Comparison of ENCODE assay signal across 18 cellular contexts in the genomic region with DNA sequence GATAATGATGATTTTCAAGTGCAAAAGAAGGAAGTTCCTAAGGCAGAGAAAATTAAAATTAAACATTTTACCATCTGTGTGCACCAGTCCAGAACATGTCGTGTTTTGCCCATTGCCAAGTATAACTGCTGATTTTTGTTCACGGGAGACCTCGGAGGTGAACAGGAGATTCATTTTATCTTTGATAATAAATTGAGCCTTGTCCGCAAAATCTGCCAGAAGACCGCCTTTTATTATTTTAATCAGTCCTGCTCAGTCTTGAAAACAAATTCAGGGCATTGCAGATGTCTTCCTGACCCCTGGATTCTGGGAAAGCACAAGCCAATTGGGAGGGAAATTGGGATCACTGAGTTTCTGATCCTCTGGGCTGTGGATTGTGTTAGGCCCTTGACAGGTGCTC.
"Had no signal": no experiment of that assay in that cellular context is flagged by ENCODE, and none has a peak within 500 bp of the region (broad histone marks: within the 10 kb centered on the region; RNA-seq: fewer than 3 reads in every experiment).

No MANE protein-coding gene starts in this region.

- H3K4me1 ChIP-seq: testis had no signal

- H3K9ac ChIP-seq: parathyroid adenoma had no signal

- H3K4me3 Mint-ChIP-seq: neural crest cell had no signal

- H3K27ac ChIP-seq: parathyroid adenoma, testis had no signal

- H3K27ac Mint-ChIP-seq: activated B cell treated with CpG ODN at 0.5 μM for 24 hours; activated naive CD4-positive, alpha-beta T cell treated with anti-CD3 and anti-CD28 coated beads for 36 hours; activated T-cell treated with anti-CD3 and anti-CD28 coated beads, Interleukin-2, amount 50 U/mL, for 72 hours had no signal

- H3K9me3 Mint-ChIP-seq: activated B cell treated with CpG ODN at 0.5 μM for 24 hours; activated naive CD4-positive, alpha-beta T cell treated with anti-CD3 and anti-CD28 coated beads for 36 hours; activated T-cell treated with anti-CD3 and anti-CD28 coated beads, Interleukin-2, amount 50 U/mL, for 72 hours; central memory CD8-positive, alpha-beta T cell; neural crest cell had no signal

- H3K4me3 ChIP-seq: testis had no signal

- H3K27me3 ChIP-seq: testis had no signal

- H3K9me3 ChIP-seq: testis had no signal

- ATAC-seq: activated T-cell treated with anti-CD3 and anti-CD28 coated beads, Interleukin-2, amount 50 U/mL, for 72 hours; stimulated activated naive CD8-positive, alpha-beta T cell treated with anti-CD3 and anti-CD28 coated beads, Interleukin-15, Interleukin-2, amounts not matched to agents 100 U/mL and 50 U/mL, for 24 hours had no signal

- DNase-seq: activated B cell treated with CpG ODN at 0.5 μM for 24 hours; activated CD4-positive, alpha-beta T cell treated with anti-CD3 and anti-CD28 coated beads, Interleukin-2, amount 50 U/mL, for 1 hour; activated effector memory CD4-positive, alpha-beta T cell treated with anti-CD3 and anti-CD28 coated beads, Interleukin-2, amount 50 U/mL, for 16 hours; activated naive CD4-positive, alpha-beta T cell treated with anti-CD3 and anti-CD28 coated beads for 36 hours; activated T-cell treated with anti-CD3 and anti-CD28 coated beads for 4 hours; activated T-cell treated with anti-CD3 and anti-CD28 coated beads, Interleukin-2, amount 50 U/mL, for 72 hours; effector memory CD4-positive, alpha-beta T cell; left cardiac atrium; mammary epithelial cell; occipital lobe; stimulated activated CD4-positive, alpha-beta T cell treated with anti-CD3 and anti-CD28 coated beads, Interleukin-12 subunit alpha, Interleukin-12 subunit beta, amount 100 ng/mL, for 4 hours; stimulated activated CD4-positive, alpha-beta T cell treated with anti-CD3 and anti-CD28 coated beads, Interleukin-4, amount 100 ng/mL, for 1 hour; stimulated activated naive CD8-positive, alpha-beta T cell treated with anti-CD3 and anti-CD28 coated beads, Interleukin-15, Interleukin-2, amounts not matched to agents 100 U/mL and 50 U/mL, for 24 hours; T-helper 2 cell had no signal
